ENCODE assay signal across 19 cellular contexts in genomic region chr5:159440948-159441347, GRCh38.
"Had no signal": no experiment of that assay in that cellular context is flagged by ENCODE, and none has a peak within 500 bp of the region (broad histone marks: within the 10 kb centered on the region; RNA-seq: fewer than 3 reads in every experiment).

No MANE protein-coding gene starts in this region.

- ATAC-seq: left colon; naive thymus-derived CD4-positive, alpha-beta T cell; sciatic nerve had no signal

- H3K79me2 ChIP-seq: parathyroid adenoma had no signal

- H3K36me3 ChIP-seq: colonic mucosa, prostate gland, stomach, thoracic aorta, transverse colon had no signal

- H3K4me3 ChIP-seq: colonic mucosa, prostate gland, skin epidermis, stomach, thoracic aorta, transverse colon had no signal

- H3K27me3 ChIP-seq: colonic mucosa, transverse colon had no signal

- H2AFZ ChIP-seq: parathyroid adenoma had no signal

- H3K27ac ChIP-seq: colonic mucosa, foreskin keratinocyte, parathyroid adenoma, prostate gland, skin epidermis, stomach, thoracic aorta, transverse colon had no signal

- H3K27ac Mint-ChIP-seq: endodermal cell; naive thymus-derived CD4-positive, alpha-beta T cell; nephron progenitor cell had no signal

- H3K9me3 Mint-ChIP-seq: endodermal cell, nephron progenitor cell had no signal

- H3K9ac ChIP-seq: parathyroid adenoma had no signal

- H3K9me3 ChIP-seq: colonic mucosa, prostate gland, stomach, thoracic aorta, transverse colon had no signal

- DNase-seq: colonic mucosa; dermis blood vessel endothelial cell; effector CD4-positive, alpha-beta T cell; erythroblast; foreskin keratinocyte; hippocampal formation; left colon; mammary epithelial cell; naive thymus-derived CD4-positive, alpha-beta T cell; stimulated activated naive CD4-positive, alpha-beta T cell; stomach; transverse colon had no signal

- H3K4me3 Mint-ChIP-seq: endodermal cell; naive thymus-derived CD4-positive, alpha-beta T cell; nephron progenitor cell had no signal

- H3K4me1 ChIP-seq: colonic mucosa, foreskin keratinocyte, parathyroid adenoma, prostate gland, stomach, transverse colon had no signal
